ENCODE assay signal across 22 cellular contexts in the genomic region with DNA sequence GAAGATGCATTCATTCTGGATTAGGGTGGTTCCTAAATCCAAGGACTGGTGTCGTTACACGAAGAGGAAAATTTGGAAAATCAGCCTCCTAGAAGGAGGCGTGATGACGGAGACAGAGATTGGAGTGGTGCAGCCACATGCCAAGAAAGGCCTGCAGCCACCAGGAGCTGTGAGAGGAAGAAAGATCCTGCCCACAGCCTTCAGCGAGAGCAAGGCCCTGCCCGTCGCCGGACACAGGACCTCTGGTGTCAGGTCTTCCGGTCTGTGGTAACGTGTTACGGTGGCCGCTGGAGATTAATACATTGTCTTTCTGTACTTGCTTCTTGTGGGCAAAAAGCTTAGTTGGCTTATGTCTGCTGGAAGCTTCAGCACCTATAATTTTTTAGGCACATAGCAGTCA.
"Had no signal": no experiment of that assay in that cellular context is flagged by ENCODE, and none has a peak within 500 bp of the region (broad histone marks: within the 10 kb centered on the region; RNA-seq: fewer than 3 reads in every experiment).

No MANE protein-coding gene starts in this region.

- H3K4me1 Mint-ChIP-seq: naive thymus-derived CD8-positive, alpha-beta T cell; stimulated activated memory B cell treated with anti-CD40 and anti-IgM and Interleukin-4, amounts not matched to agents 10 μg/mL and 1 μg/mL and 100 μg/mL, for 72 hours had no signal

- DNase-seq: cerebellar nuclear complex; erythroblast; hippocampal formation; left colon; mammary epithelial cell; mucosa of descending colon; nucleus accumbens; pancreas; right lobe of liver; spleen; stimulated activated CD4-positive, alpha-beta T cell treated with anti-CD3 and anti-CD28 coated beads, Interleukin-15, amount 100 ng/mL, for 24 hours; stimulated activated CD4-positive, alpha-beta T cell treated with anti-CD3 and anti-CD28 coated beads, Interleukin-1b, Interleukin-23, amount 100 ng/mL, for 48 hours; stimulated activated CD4-positive, alpha-beta T cell treated with anti-CD3 and anti-CD28 coated beads, Interleukin-4, amount 100 ng/mL, for 24 hours; upper lobe of right lung had no signal

- H3K36me3 Mint-ChIP-seq: neural progenitor cell; stimulated activated memory B cell treated with anti-CD40 and anti-IgM and Interleukin-4, amounts not matched to agents 10 μg/mL and 1 μg/mL and 100 μg/mL, for 72 hours had no signal

- H3K27ac ChIP-seq: heart left ventricle, neural progenitor cell, pancreas, prostate gland, right lobe of liver, spleen, tibial artery, upper lobe of right lung had no signal

- H3K9me3 Mint-ChIP-seq: stimulated activated memory B cell treated with anti-CD40 and anti-IgM and Interleukin-4, amounts not matched to agents 10 μg/mL and 1 μg/mL and 100 μg/mL, for 72 hours; stimulated activated naive CD8-positive, alpha-beta T cell treated with anti-CD3 and anti-CD28 coated beads, Interleukin-15, Interleukin-2, amounts not matched to agents 100 ng/mL and 50 ng/mL, for 24 hours had no signal

- H3K4me3 ChIP-seq: heart left ventricle, mucosa of descending colon, neural progenitor cell, pancreas, prostate gland, right lobe of liver, spleen, tibial artery, upper lobe of right lung had no signal

- H3K27ac Mint-ChIP-seq: dendritic cell treated with granulocyte-macrophage colony-stimulating factor and Interleukin-4, amounts not matched to agents 40 ng/mL and 50 ng/mL, for 4 days; naive thymus-derived CD8-positive, alpha-beta T cell; neural progenitor cell; stimulated activated memory B cell treated with anti-CD40 and anti-IgM and Interleukin-4, amounts not matched to agents 10 μg/mL and 1 μg/mL and 100 μg/mL, for 72 hours; stimulated activated naive CD8-positive, alpha-beta T cell treated with anti-CD3 and anti-CD28 coated beads, Interleukin-15, Interleukin-2, amounts not matched to agents 100 ng/mL and 50 ng/mL, for 24 hours had no signal

- H3K27me3 ChIP-seq: neural progenitor cell, right lobe of liver, upper lobe of right lung had no signal

- H3K36me3 ChIP-seq: heart left ventricle, neural progenitor cell, pancreas, prostate gland, right lobe of liver, spleen, tibial artery, upper lobe of right lung had no signal

- H3K9me3 ChIP-seq: pancreas, prostate gland, right lobe of liver, tibial artery had no signal

- H3K4me1 ChIP-seq: heart left ventricle, pancreas, prostate gland, right lobe of liver, spleen, tibial artery, upper lobe of right lung had no signal

- ATAC-seq: heart left ventricle; left colon; mucosa of descending colon; naive thymus-derived CD8-positive, alpha-beta T cell; pancreas; right lobe of liver; stimulated activated memory B cell treated with anti-CD40 and anti-IgM and Interleukin-4, amounts not matched to agents 10 μg/mL and 1 μg/mL and 100 μg/mL, for 72 hours; upper lobe of right lung had no signal

- H3K4me3 Mint-ChIP-seq: dendritic cell treated with granulocyte-macrophage colony-stimulating factor and Interleukin-4, amounts not matched to agents 40 ng/mL and 50 ng/mL, for 4 days; naive thymus-derived CD8-positive, alpha-beta T cell; neural progenitor cell; stimulated activated memory B cell treated with anti-CD40 and anti-IgM and Interleukin-4, amounts not matched to agents 10 μg/mL and 1 μg/mL and 100 μg/mL, for 72 hours; stimulated activated naive CD8-positive, alpha-beta T cell treated with anti-CD3 and anti-CD28 coated beads, Interleukin-15, Interleukin-2, amounts not matched to agents 100 ng/mL and 50 ng/mL, for 24 hours had no signal

- H3K27me3 Mint-ChIP-seq: dendritic cell treated with granulocyte-macrophage colony-stimulating factor and Interleukin-4, amounts not matched to agents 40 ng/mL and 50 ng/mL, for 4 days; stimulated activated naive CD8-positive, alpha-beta T cell treated with anti-CD3 and anti-CD28 coated beads, Interleukin-15, Interleukin-2, amounts not matched to agents 100 ng/mL and 50 ng/mL, for 24 hours had no signal
